ENCODE assay signal across 20 cellular contexts in genomic region chr4:105598044-105598443, GRCh38. TPM values are rescaled to one million over a fixed set of nuclear protein-coding genes. Genes with fewer than 3 reads are reported as not detected.
A peak's percentile ranks its signal among the peaks of the same experiment; 100 is the strongest.
DNase-seq lines count a peak whose midpoint lies in the region; ATAC-seq and TF ChIP-seq lines count a peak whose summit lies in the region.
"Had no signal": no experiment of that assay in that cellular context is flagged by ENCODE, and none has a peak within 500 bp of the region (broad histone marks: within the 10 kb centered on the region; RNA-seq: fewer than 3 reads in every experiment).

No MANE protein-coding gene starts in this region.

- CTCF ChIA-PET in PC-3 (lab: Charles Lee) = no interaction called here

- H2AFZ ChIP-seq in PC-3 (ENCODE audit: low read length) (no peak overlapping the region; the same call in 1 of the 2 replicates), hepatocyte (no peak overlapping the region)
- H2AFZ ChIP-seq: GM23338 had no signal

- no peak for TF ChIP-seq EP300 in esophagus muscularis mucosa (IDR thresholded peaks at IDR 0.05)

- no peak for TF ChIP-seq CTCF in PC-3 (conservative IDR thresholded peaks at IDR 0.05; ENCODE audit: low read depth, low read length)
- TF ChIP-seq CTCF in hepatocyte (IDR thresholded peaks at IDR 0.05; ENCODE audit: poor library complexity) = no peak
- TF ChIP-seq CTCF in esophagus muscularis mucosa (IDR thresholded peaks at IDR 0.05) = no peak

- peak overlapping the region; percentile 85 for H3K27ac ChIP-seq in PC-3 (ENCODE audit: low read length)
- H3K27ac ChIP-seq in hepatocyte = peak overlapping the region; percentile 55
- H3K27ac ChIP-seq in esophagus muscularis mucosa (replicated peaks in 1 of 4) = no peak overlapping the region
- H3K27ac ChIP-seq: C4-2B, HL-60 had no signal

- H3K4me2 ChIP-seq in PC-3 (ENCODE audit: low read length) (peak overlapping the region; percentile 70), hepatocyte (peak overlapping the region; percentile 12)
- H3K4me2 ChIP-seq: GM23338 had no signal

- TF ChIP-seq POLR2A in esophagus muscularis mucosa (IDR thresholded peaks at IDR 0.05; ENCODE audit: low read depth) = no peak

- H3K4me1 ChIP-seq in PC-3 (ENCODE audit: insufficient read depth, low read length) (peaks cover 51% of the 10 kb centered on the region), hepatocyte (ENCODE audit: insufficient read depth) (peaks cover 15% of the 10 kb centered on the region), esophagus muscularis mucosa (no peaks in the 10 kb centered on the region)

- H3K27me3 ChIP-seq in PC-3 (ENCODE audit: low read length) = no peaks in the 10 kb centered on the region
- no peaks in the 10 kb centered on the region for H3K27me3 ChIP-seq in hepatocyte
- H3K27me3 ChIP-seq in esophagus muscularis mucosa = peaks cover 0 to 3% (median 0%) of the 10 kb centered on the region in 4 donors

- H4K20me1 ChIP-seq in PC-3 (ENCODE audit: low read length) (no peaks in the 10 kb centered on the region), hepatocyte (ENCODE audit: insufficient read depth, poor library complexity, severe bottlenecking) (no peaks in the 10 kb centered on the region)

- BruUV-seq in PC-3 (replicated peaks; lab: Mats Ljungman, UMichigan) = no TSS peak

- ATAC-seq in PC-3 = peak; percentile 64
- ATAC-seq: GM23338 had no signal

- POLR2A ChIA-PET in PC-3 (lab: Charles Lee; ENCODE audit: unreplicated experiment) = no interaction called here

- H3K36me3 ChIP-seq in PC-3 (ENCODE audit: low read depth, low read length) (no peaks in the 10 kb centered on the region), hepatocyte (replicated peaks; ENCODE audit: insufficient read depth, low read depth) (no peaks in the 10 kb centered on the region), esophagus muscularis mucosa (no peaks in the 10 kb centered on the region)

- H3K4me3 ChIP-seq in PC-3 (ENCODE audit: low read length) (no peak overlapping the region), hepatocyte (no peak overlapping the region), esophagus muscularis mucosa (no peak overlapping the region)
- H3K4me3 ChIP-seq: GM23338 had no signal

- H3K79me2 ChIP-seq in PC-3 (ENCODE audit: low read length) (no peaks in the 10 kb centered on the region), hepatocyte (no peaks in the 10 kb centered on the region)

- H3K9me2 ChIP-seq in PC-3 (replicated peaks; ENCODE audit: low read length) (no peaks in the 10 kb centered on the region), hepatocyte (replicated peaks; ENCODE audit: insufficient read depth) (no peaks in the 10 kb centered on the region)

- H3K9me3 ChIP-seq in PC-3 (ENCODE audit: low read length) = no peaks in the 10 kb centered on the region
- no peaks in the 10 kb centered on the region for H3K9me3 ChIP-seq in hepatocyte (ENCODE audit: low read depth)
- H3K9me3 ChIP-seq in esophagus muscularis mucosa = no peaks in the 10 kb centered on the region
- H3K9me3 ChIP-seq: Caco-2 had no signal

- no peak for DNase-seq in PC-3
- DNase-seq in hepatocyte (ENCODE audit: low spot score) = no peak
- DNase-seq in mucosa of gallbladder (ENCODE audit: low spot score) = peak; percentile 57
- DNase-seq in esophagus muscularis mucosa (ENCODE audit: extremely low spot score) = no peak
- no peak for DNase-seq in activated effector memory CD4-positive, alpha-beta T cell treated with anti-CD3 and anti-CD28 coated beads, Interleukin-2, amount 50 U/mL, for 16 hours
- DNase-seq in foreskin melanocyte = no peak
- DNase-seq: AML-193; Caco-2; CD4-positive, alpha-beta T cell; DMS153; DMS79; GDM1; HCEC 1CT; IMR-90 had no signal

- intact Hi-C loops in PC-3 (cut with micrococcal nuclease) (loop anchor here (1.0 kb wide), 1 partner anchor 46 kb away; the partner anchor contains the start of gene ARHGEF38), esophagus muscularis mucosa (cut with DNase I) (no loop called here)

- WGBS in hepatocyte (ENCODE audit: low lambda C conversion rate, missing lambda C conversion rate) = 62% methylated on average over 4 of the region's 4 CpGs
- WGBS in esophagus muscularis mucosa = 82% methylated on average over 4 of the region's 4 CpGs

- H3F3A ChIP-seq in PC-3 (ENCODE audit: low read length, unreplicated experiment) = peaks cover 3% of the 10 kb centered on the region

- H3K9ac ChIP-seq in PC-3 (ENCODE audit: low read length) = peak overlapping the region; percentile 48

RNA-seq across cellular contexts. Expression of gene ARHGEF38, which starts 45.6 kb away (rescaled TPM):
- total RNA-seq in PC-3 (2014; rRNA removed) = 2.0 and 5.9 TPM in 2 replicates
- total RNA-seq in hepatocyte = 3.7 and 4.0 TPM in 2 replicates
- polyA plus RNA-seq in hepatocyte = 1.6 and 2.0 TPM in 2 replicates
- total RNA-seq in mucosa of gallbladder = 20.4 TPM
- under 1 TPM in 1 of 4 donors, not detected in 3; 0.29 TPM for total RNA-seq in esophagus muscularis mucosa
- total RNA-seq: CD4-positive, alpha-beta T cell; Daoy; GM23338; HT1080; IMR-90 had no signal
- polyA plus RNA-seq: BJ, IMR-90 had no signal

Comparison
In these comparisons a context has a peak if more than half of its experiments do, and no peak if none do; other contexts are left out.
1. H3K27ac ChIP-seq: peak in PC-3 (single experiment) and hepatocyte (single experiment); none in esophagus muscularis mucosa (0 of 4).